ENCODE assay signal across 10 cellular contexts in the genomic region with DNA sequence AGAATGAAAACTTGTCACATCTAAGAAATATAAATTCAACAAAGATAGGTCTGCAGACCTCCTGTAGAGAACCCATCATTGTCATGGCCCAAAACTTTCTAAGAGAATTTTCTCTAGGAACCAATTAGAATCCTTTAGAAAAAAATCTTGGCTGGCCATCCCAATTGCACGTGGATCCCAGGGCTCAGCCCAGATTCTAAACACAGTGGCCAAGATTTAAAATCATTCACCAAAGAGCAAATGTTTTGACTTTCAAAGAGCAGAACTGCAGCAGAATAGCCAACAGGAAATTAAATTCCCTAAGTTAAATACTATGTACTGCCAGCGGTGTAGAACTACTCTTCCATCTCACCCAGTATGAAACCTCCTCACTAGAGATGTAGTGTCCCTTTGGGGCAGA. TPM values are rescaled to one million over a fixed set of nuclear protein-coding genes. Genes with fewer than 3 reads are reported as not detected.
DNase-seq lines count a peak whose midpoint lies in the region; ATAC-seq and TF ChIP-seq lines count a peak whose summit lies in the region.
"Had no signal": no experiment of that assay in that cellular context is flagged by ENCODE, and none has a peak within 500 bp of the region (broad histone marks: within the 10 kb centered on the region; RNA-seq: fewer than 3 reads in every experiment).

No MANE protein-coding gene starts in this region.

- intact Hi-C loops in activated CD4-positive, alpha-beta memory T cell treated with anti-CD3 and anti-CD28 coated beads for 36 hours (cut with micrococcal nuclease): loop anchor here (5.0 to 10.0 kb wide), 4 partner anchors 120 to 717 kb away; a partner anchor contains a TSS
- intact Hi-C loops in Right ventricle myocardium superior (cut with DNase I): loop anchor here (10.0 kb wide), 1 partner anchor 120 kb away; no protein-coding TSS in a partner anchor

- no peaks in the 10 kb centered on the region for H3K27me3 Mint-ChIP-seq in stimulated activated naive CD8-positive, alpha-beta T cell treated with anti-CD3 and anti-CD28 coated beads, Interleukin-15, Interleukin-2, amounts not matched to agents 100 ng/mL and 50 ng/mL, for 24 hours
- H3K27me3 Mint-ChIP-seq in stimulated activated naive CD8-positive, alpha-beta T cell treated with anti-CD3 and anti-CD28 coated beads, Interleukin-15, amount 100 ng/mL, for 72 hours: no peaks in the 10 kb centered on the region
- no peaks in the 10 kb centered on the region for H3K27me3 Mint-ChIP-seq in activated CD4-positive, alpha-beta memory T cell treated with anti-CD3 and anti-CD28 coated beads for 36 hours
- peaks cover 2 to 13% (median 4%) of the 10 kb centered on the region in 3 donors for H3K27me3 Mint-ChIP-seq in immature natural killer cell (ENCODE audit: low read depth in 3 of 3)
- H3K27me3 Mint-ChIP-seq in type B pancreatic cell: no peaks in the 10 kb centered on the region

- peaks cover 25% of the 10 kb centered on the region for H3K4me1 Mint-ChIP-seq in stimulated activated naive CD8-positive, alpha-beta T cell treated with anti-CD3 and anti-CD28 coated beads, Interleukin-15, Interleukin-2, amounts not matched to agents 100 ng/mL and 50 ng/mL, for 24 hours (ENCODE audit: low read depth)
- H3K4me1 Mint-ChIP-seq in stimulated activated naive CD8-positive, alpha-beta T cell treated with anti-CD3 and anti-CD28 coated beads, Interleukin-15, amount 100 ng/mL, for 72 hours: peaks cover 10% of the 10 kb centered on the region
- H3K4me1 Mint-ChIP-seq in activated CD4-positive, alpha-beta memory T cell treated with anti-CD3 and anti-CD28 coated beads for 36 hours (ENCODE audit: low read depth): peaks cover 22% of the 10 kb centered on the region
- H3K4me1 Mint-ChIP-seq in immature natural killer cell: peaks cover 15 to 36% of the 10 kb centered on the region in 2 donors
- peaks cover 22% of the 10 kb centered on the region for H3K4me1 Mint-ChIP-seq in type B pancreatic cell (ENCODE audit: unreplicated experiment)

- no peaks in the 10 kb centered on the region for H3K9me3 Mint-ChIP-seq in stimulated activated naive CD8-positive, alpha-beta T cell treated with anti-CD3 and anti-CD28 coated beads, Interleukin-15, Interleukin-2, amounts not matched to agents 100 ng/mL and 50 ng/mL, for 24 hours
- no peaks in the 10 kb centered on the region for H3K9me3 Mint-ChIP-seq in stimulated activated naive CD8-positive, alpha-beta T cell treated with anti-CD3 and anti-CD28 coated beads, Interleukin-15, amount 100 ng/mL, for 72 hours
- no peaks in the 10 kb centered on the region for H3K9me3 Mint-ChIP-seq in activated CD4-positive, alpha-beta memory T cell treated with anti-CD3 and anti-CD28 coated beads for 36 hours
- H3K9me3 Mint-ChIP-seq in immature natural killer cell (no peaks in the 10 kb centered on the region), type B pancreatic cell (no peaks in the 10 kb centered on the region)

- POLR2A ChIA-PET in activated CD4-positive, alpha-beta memory T cell treated with anti-CD3 and anti-CD28 coated beads for 36 hours (lab: Charles Lee): interaction anchor here (0.7 kb wide), 1 partner anchor 317 kb away, joined by 3 read pairs; no protein-coding TSS in a partner anchor

- peaks cover 20% of the 10 kb centered on the region for H3K36me3 Mint-ChIP-seq in stimulated activated naive CD8-positive, alpha-beta T cell treated with anti-CD3 and anti-CD28 coated beads, Interleukin-15, Interleukin-2, amounts not matched to agents 100 ng/mL and 50 ng/mL, for 24 hours (ENCODE audit: low read depth)
- peaks cover 3% of the 10 kb centered on the region for H3K36me3 Mint-ChIP-seq in activated CD4-positive, alpha-beta memory T cell treated with anti-CD3 and anti-CD28 coated beads for 36 hours
- H3K36me3 Mint-ChIP-seq in immature natural killer cell (no peaks in the 10 kb centered on the region), type B pancreatic cell (no peaks in the 10 kb centered on the region)

- CTCF ChIA-PET in activated CD4-positive, alpha-beta memory T cell treated with anti-CD3 and anti-CD28 coated beads for 36 hours (lab: Charles Lee): no interaction called here

- no peak overlapping the region for H3K27ac Mint-ChIP-seq in stimulated activated naive CD8-positive, alpha-beta T cell treated with anti-CD3 and anti-CD28 coated beads, Interleukin-15, Interleukin-2, amounts not matched to agents 100 ng/mL and 50 ng/mL, for 24 hours
- H3K27ac Mint-ChIP-seq in stimulated activated naive CD8-positive, alpha-beta T cell treated with anti-CD3 and anti-CD28 coated beads, Interleukin-15, amount 100 ng/mL, for 72 hours: no peak overlapping the region
- peak overlapping the region; percentile 18 for H3K27ac Mint-ChIP-seq in activated CD4-positive, alpha-beta memory T cell treated with anti-CD3 and anti-CD28 coated beads for 36 hours
- peak overlapping the region in 2 of 6 donors; percentile 24 for H3K27ac Mint-ChIP-seq in immature natural killer cell
- peak overlapping the region; percentile 97 for H3K27ac Mint-ChIP-seq in type B pancreatic cell

- no peak for DNase-seq in stimulated activated naive CD8-positive, alpha-beta T cell treated with anti-CD3 and anti-CD28 coated beads, Interleukin-15, amount 100 ng/mL, for 72 hours
- no peak for DNase-seq in activated CD4-positive, alpha-beta memory T cell treated with anti-CD3 and anti-CD28 coated beads for 36 hours
- DNase-seq in immature natural killer cell (no peak), type B pancreatic cell (ENCODE audit: extremely low spot score, unreplicated experiment) (no peak), Right ventricle myocardium superior (no peak)
- DNase-seq in stimulated activated CD8-positive, alpha-beta memory T cell treated with anti-CD3 and anti-CD28 coated beads, Interleukin-4, amount 100 ng/mL, for 48 hours: no peak
- DNase-seq: dermis blood vessel endothelial cell, EL had no signal

- H3K4me3 Mint-ChIP-seq in stimulated activated naive CD8-positive, alpha-beta T cell treated with anti-CD3 and anti-CD28 coated beads, Interleukin-15, Interleukin-2, amounts not matched to agents 100 ng/mL and 50 ng/mL, for 24 hours: peak overlapping the region; percentile 8
- H3K4me3 Mint-ChIP-seq in stimulated activated naive CD8-positive, alpha-beta T cell treated with anti-CD3 and anti-CD28 coated beads, Interleukin-15, amount 100 ng/mL, for 72 hours: no peak overlapping the region
- H3K4me3 Mint-ChIP-seq in activated CD4-positive, alpha-beta memory T cell treated with anti-CD3 and anti-CD28 coated beads for 36 hours: peak overlapping the region; percentile 26
- peak overlapping the region; percentile 35 to 91 (median 64) for H3K4me3 Mint-ChIP-seq in immature natural killer cell
- H3K4me3 Mint-ChIP-seq in type B pancreatic cell: peak overlapping the region; percentile 95

- ATAC-seq in stimulated activated naive CD8-positive, alpha-beta T cell treated with anti-CD3 and anti-CD28 coated beads, Interleukin-15, amount 100 ng/mL, for 72 hours: no peak
- ATAC-seq in Right ventricle myocardium superior (ENCODE audit: poor library complexity) (no peak), GM21515 (IDR thresholded peaks at IDR 0.05; ENCODE audit: unreplicated experiment) (no peak)

- TF ChIP-seq CTCF in type B pancreatic cell (conservative IDR thresholded peaks at IDR 0.05): no peak

RNA-seq across cellular contexts. Expression of a gene that starts 21.3 kb away (rescaled TPM):
- 100 to 1,000 TPM; 201 to 214 TPM for total RNA-seq in activated CD4-positive, alpha-beta memory T cell treated with anti-CD3 and anti-CD28 coated beads for 36 hours
- polyA plus RNA-seq in immature natural killer cell: 10 to 100 TPM; 13.3 to 29.8 (median 25.6) TPM
- total RNA-seq in type B pancreatic cell (ENCODE audit: low replicate concordance): 136 and 202 TPM in 2 replicates
- 86.5 TPM for total RNA-seq in Right ventricle myocardium superior

Comparison
In these comparisons a context has a peak if more than half of its experiments do, and no peak if none do; other contexts are left out.
1. H3K4me3 Mint-ChIP-seq: peak in stimulated activated naive CD8-positive, alpha-beta T cell treated with anti-CD3 and anti-CD28 coated beads, Interleukin-15, Interleukin-2, amounts not matched to agents 100 ng/mL and 50 ng/mL, for 24 hours (single experiment), activated CD4-positive, alpha-beta memory T cell treated with anti-CD3 and anti-CD28 coated beads for 36 hours (single experiment), immature natural killer cell (5 of 5) and type B pancreatic cell (single experiment); none in stimulated activated naive CD8-positive, alpha-beta T cell treated with anti-CD3 and anti-CD28 coated beads, Interleukin-15, amount 100 ng/mL, for 72 hours (0 of 2).
2. H3K27ac Mint-ChIP-seq: peak in activated CD4-positive, alpha-beta memory T cell treated with anti-CD3 and anti-CD28 coated beads for 36 hours (single experiment) and type B pancreatic cell (single experiment); none in stimulated activated naive CD8-positive, alpha-beta T cell treated with anti-CD3 and anti-CD28 coated beads, Interleukin-15, Interleukin-2, amounts not matched to agents 100 ng/mL and 50 ng/mL, for 24 hours (single experiment) and stimulated activated naive CD8-positive, alpha-beta T cell treated with anti-CD3 and anti-CD28 coated beads, Interleukin-15, amount 100 ng/mL, for 72 hours (0 of 2).